In the genomic region with DNA sequence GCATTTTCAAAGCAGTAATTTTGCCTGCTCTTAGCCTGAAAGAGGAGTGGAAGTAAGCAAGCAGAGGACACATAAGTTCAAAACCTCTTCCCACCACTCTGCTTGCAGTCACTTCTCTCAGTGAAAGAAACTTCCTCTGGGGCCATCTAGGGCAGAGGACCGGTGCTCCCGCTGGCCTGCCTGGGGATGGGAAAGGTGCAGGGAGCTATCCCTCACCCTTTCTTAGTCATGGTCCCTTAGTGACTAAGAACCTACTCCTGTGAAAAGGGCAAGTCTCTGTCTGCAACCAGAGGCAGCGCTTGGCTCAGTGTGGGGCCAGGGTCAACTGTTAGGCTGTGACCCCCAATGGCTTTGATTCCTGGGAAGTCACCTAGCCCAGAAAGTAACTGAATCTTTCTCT, we compare ENCODE assay signal across 24 cellular contexts.
"Had no signal": no experiment of that assay in that cellular context is flagged by ENCODE, and none has a peak within 500 bp of the region (broad histone marks: within the 10 kb centered on the region; RNA-seq: fewer than 3 reads in every experiment).

No MANE protein-coding gene starts in this region.

- DNase-seq: activated CD4-positive, alpha-beta memory T cell treated with anti-CD3 and anti-CD28 coated beads, Interleukin-2, amount 10 ng/mL, durations not matched to agents 7 days and 5 days; activated CD4-positive, alpha-beta T cell treated with anti-CD3 and anti-CD28 coated beads for 1 hour; activated CD4-positive, alpha-beta T cell treated with anti-CD3 and anti-CD28 coated beads, Interleukin-2, amount 10 ng/mL, durations not matched to agents 7 days and 5 days; activated CD8-positive, alpha-beta memory T cell treated with anti-CD3 and anti-CD28 coated beads, Interleukin-2, amount 50 U/mL, for 48 hours; activated gamma-delta T cell; activated naive CD4-positive, alpha-beta T cell treated with anti-CD3 and anti-CD28 coated beads, Interleukin-2, amount 10 ng/mL, durations not matched to agents 7 days and 5 days; activated naive CD8-positive, alpha-beta T cell treated with anti-CD3 and anti-CD28 coated beads, Interleukin-2, amount 50 U/mL, for 24 hours; activated T-cell treated with anti-CD3 and anti-CD28 coated beads, Interleukin-2, amount 50 U/mL, for 24 hours; amygdala; endodermal cell; esophagus squamous epithelium; left cardiac atrium; left ventricle myocardium superior; mammary epithelial cell; naive thymus-derived CD8-positive, alpha-beta T cell; stimulated activated naive CD4-positive, alpha-beta T cell; T-helper 17 cell; T1000; transverse colon had no signal

- H3K4me1 Mint-ChIP-seq: activated CD4-positive, alpha-beta memory T cell treated with anti-CD3 and anti-CD28 coated beads, Interleukin-2, amount 10 ng/mL, durations not matched to agents 7 days and 5 days; activated CD4-positive, alpha-beta T cell treated with anti-CD3 and anti-CD28 coated beads, Interleukin-2, amount 10 ng/mL, durations not matched to agents 7 days and 5 days; activated naive CD4-positive, alpha-beta T cell treated with anti-CD3 and anti-CD28 coated beads, Interleukin-2, amount 10 ng/mL, durations not matched to agents 7 days and 5 days; activated naive CD8-positive, alpha-beta T cell treated with anti-CD3 and anti-CD28 coated beads, Interleukin-2, amount 50 U/mL, for 24 hours; central memory CD8-positive, alpha-beta T cell; T-helper 17 cell had no signal

- H3K36me3 ChIP-seq: esophagus squamous epithelium, transverse colon had no signal

- H3K27ac Mint-ChIP-seq: activated CD4-positive, alpha-beta memory T cell treated with anti-CD3 and anti-CD28 coated beads, Interleukin-2, amount 10 ng/mL, durations not matched to agents 7 days and 5 days; activated CD4-positive, alpha-beta T cell treated with anti-CD3 and anti-CD28 coated beads, Interleukin-2, amount 10 ng/mL, durations not matched to agents 7 days and 5 days; activated naive CD4-positive, alpha-beta T cell treated with anti-CD3 and anti-CD28 coated beads, Interleukin-2, amount 10 ng/mL, durations not matched to agents 7 days and 5 days; activated naive CD8-positive, alpha-beta T cell treated with anti-CD3 and anti-CD28 coated beads, Interleukin-2, amount 50 U/mL, for 24 hours; activated T-cell treated with anti-CD3 and anti-CD28 coated beads, Interleukin-2, amount 50 U/mL, for 24 hours; dendritic cell treated with granulocyte-macrophage colony-stimulating factor and Interleukin-4, amounts not matched to agents 40 ng/mL and 50 ng/mL, for 4 days; endodermal cell; naive thymus-derived CD8-positive, alpha-beta T cell; progenitor cell of endocrine pancreas; T-helper 17 cell had no signal

- H3K4me3 Mint-ChIP-seq: activated CD4-positive, alpha-beta memory T cell treated with anti-CD3 and anti-CD28 coated beads, Interleukin-2, amount 10 ng/mL, durations not matched to agents 7 days and 5 days; activated CD4-positive, alpha-beta T cell treated with anti-CD3 and anti-CD28 coated beads, Interleukin-2, amount 10 ng/mL, durations not matched to agents 7 days and 5 days; activated naive CD4-positive, alpha-beta T cell treated with anti-CD3 and anti-CD28 coated beads, Interleukin-2, amount 10 ng/mL, durations not matched to agents 7 days and 5 days; activated naive CD8-positive, alpha-beta T cell treated with anti-CD3 and anti-CD28 coated beads, Interleukin-2, amount 50 U/mL, for 24 hours; activated T-cell treated with anti-CD3 and anti-CD28 coated beads, Interleukin-2, amount 50 U/mL, for 24 hours; central memory CD8-positive, alpha-beta T cell; dendritic cell treated with granulocyte-macrophage colony-stimulating factor and Interleukin-4, amounts not matched to agents 40 ng/mL and 50 ng/mL, for 4 days; endodermal cell; naive thymus-derived CD8-positive, alpha-beta T cell; T-helper 17 cell had no signal

- H3K36me3 Mint-ChIP-seq: activated naive CD4-positive, alpha-beta T cell treated with anti-CD3 and anti-CD28 coated beads, Interleukin-2, amount 10 ng/mL, durations not matched to agents 7 days and 5 days; naive thymus-derived CD8-positive, alpha-beta T cell had no signal

- H3K27ac ChIP-seq: esophagus squamous epithelium, transverse colon had no signal

- H3K4me3 ChIP-seq: esophagus squamous epithelium, transverse colon had no signal

- H3K4me1 ChIP-seq: transverse colon had no signal

- H3K9me3 ChIP-seq: esophagus squamous epithelium, transverse colon had no signal

- H3K27me3 ChIP-seq: transverse colon had no signal

- H3K27me3 Mint-ChIP-seq: progenitor cell of endocrine pancreas had no signal

- H3K9me3 Mint-ChIP-seq: activated CD4-positive, alpha-beta memory T cell treated with anti-CD3 and anti-CD28 coated beads, Interleukin-2, amount 10 ng/mL, durations not matched to agents 7 days and 5 days; activated CD4-positive, alpha-beta T cell treated with anti-CD3 and anti-CD28 coated beads, Interleukin-2, amount 10 ng/mL, durations not matched to agents 7 days and 5 days; activated naive CD4-positive, alpha-beta T cell treated with anti-CD3 and anti-CD28 coated beads, Interleukin-2, amount 10 ng/mL, durations not matched to agents 7 days and 5 days; activated naive CD8-positive, alpha-beta T cell treated with anti-CD3 and anti-CD28 coated beads, Interleukin-2, amount 50 U/mL, for 24 hours; activated T-cell treated with anti-CD3 and anti-CD28 coated beads, Interleukin-2, amount 50 U/mL, for 24 hours; central memory CD8-positive, alpha-beta T cell; dendritic cell treated with granulocyte-macrophage colony-stimulating factor and Interleukin-4, amounts not matched to agents 40 ng/mL and 50 ng/mL, for 4 days; endodermal cell; naive thymus-derived CD8-positive, alpha-beta T cell had no signal

- FAIRE-seq: frontal cortex, islet of Langerhans had no signal
